Comparison of ENCODE assay signal across 1 cellular context in genomic region chr10:66931340-66931948, GRCh38.
TF ChIP-seq lines count a peak whose summit lies in the region.

No MANE protein-coding gene starts in this region.

TF ChIP-seq in H1, 55 proteins besides CTCF, POLR2A, EP300 and RAD21:
- TF ChIP-seq GTF2F1 (IDR thresholded peaks at IDR 0.05; ENCODE audit: borderline replicate concordance, low read depth, low read length) (no peak), SIX5 (IDR thresholded peaks at IDR 0.05; ENCODE audit: low read depth, low read length) (no peak), JUND (IDR thresholded peaks at IDR 0.05; ENCODE audit: low read length) (no peak), CHD7 (IDR thresholded peaks at IDR 0.05; ENCODE audit: insufficient replicate concordance, low read length) (no peak), CHD1 (IDR thresholded peaks at IDR 0.05; ENCODE audit: low read depth, low read length) (no peak), TAF1 (IDR thresholded peaks at IDR 0.05; ENCODE audit: low read depth, low read length) (no peak), CHD2 (IDR thresholded peaks at IDR 0.05; ENCODE audit: low read length) (no peak), SP4 (IDR thresholded peaks at IDR 0.05; ENCODE audit: low read length) (no peak), BRCA1 (IDR thresholded peaks at IDR 0.05; ENCODE audit: low read depth, low read length) (no peak), SRF (IDR thresholded peaks at IDR 0.05; ENCODE audit: low read depth, low read length) (no peak), SUZ12 (IDR thresholded peaks at IDR 0.05; ENCODE audit: low read length) (no peak), TEAD4 (IDR thresholded peaks at IDR 0.05; ENCODE audit: low read depth, low read length) (no peak), NRF1 (IDR thresholded peaks at IDR 0.05; ENCODE audit: low read depth, low read length) (no peak)
TF ChIP-seq in H1: peak in this region for 0.
